2 cellular contexts compared by ENCODE assay signal in genomic region chr15:82709421-82710207, GRCh38.
TF ChIP-seq lines count a peak whose summit lies in the region.

Gene AP3B2 (minus strand): TSS chr15:82709875. CDS start chr15:82709706, 169 bp downstream.

TF ChIP-seq in HCT116, 20 proteins besides CTCF, POLR2A, EP300 and RAD21 (continued from another document):
- TF ChIP-seq REST (IDR thresholded peaks at IDR 0.05; ENCODE audit: low read depth): peak; percentile 71
- no peak for TF ChIP-seq MAX (IDR thresholded peaks at IDR 0.05)

TF ChIP-seq in SK-N-SH treated with all-trans-retinoic acid at 6 μM for 48 hours, 23 proteins besides CTCF, POLR2A, EP300 and RAD21 (continued from another document):
- TF ChIP-seq CREB5 (CRISPR knock-in tag; IDR thresholded peaks at IDR 0.05; ENCODE audit: low read depth): no peak
- no peak for TF ChIP-seq OSR1 (CRISPR knock-in tag; IDR thresholded peaks at IDR 0.05)
- no peak for TF ChIP-seq GLIS3 (CRISPR knock-in tag; IDR thresholded peaks at IDR 0.05)
- no peak for TF ChIP-seq ZC3H10 (CRISPR knock-in tag; IDR thresholded peaks at IDR 0.05)
TF ChIP-seq in SK-N-SH treated with all-trans-retinoic acid at 6 μM for 48 hours: peak in this region for 0.
